Comparison of ENCODE assay signal across 1 cellular context in the genomic region with DNA sequence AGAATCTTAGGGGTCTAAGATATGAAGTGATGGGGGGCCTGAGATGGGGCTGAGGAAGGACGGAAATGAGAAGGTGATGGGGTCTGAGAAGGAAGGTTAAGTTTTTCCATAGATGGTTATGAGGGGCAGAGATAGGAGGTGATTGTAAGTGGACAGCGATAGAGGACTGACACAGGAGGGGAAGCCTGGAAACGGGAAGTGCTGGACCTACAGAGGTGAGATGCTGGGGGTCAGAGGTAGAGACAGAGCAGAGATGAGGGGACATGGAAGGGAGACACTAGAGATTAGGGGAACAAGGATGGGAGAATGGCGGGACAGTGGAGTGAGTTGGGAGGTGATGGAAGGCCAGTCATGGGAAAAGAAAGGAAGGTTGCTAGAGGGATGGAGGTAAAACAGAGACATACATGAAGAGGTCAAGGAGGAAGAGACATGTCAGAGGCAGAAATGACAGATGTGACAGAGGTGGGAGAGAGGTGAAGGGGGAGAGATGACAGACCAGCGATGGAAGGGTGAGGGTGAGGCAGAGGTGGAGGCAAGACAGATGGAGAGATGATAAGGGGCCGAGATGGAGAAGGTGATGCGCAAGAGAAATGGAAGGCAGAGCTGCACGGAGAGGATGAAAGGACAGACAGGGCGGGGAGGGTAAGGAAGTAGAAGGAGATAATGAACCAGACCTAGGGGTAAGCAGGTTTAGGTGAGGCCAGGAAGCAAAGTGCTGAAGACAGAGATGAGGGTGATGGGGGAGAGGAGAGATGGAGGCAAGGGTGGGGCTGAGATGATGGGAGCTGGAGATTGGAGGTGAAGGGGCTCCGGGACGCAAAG.
TF ChIP-seq lines count a peak whose summit lies in the region.

No MANE protein-coding gene starts in this region.

TF ChIP-seq in H1, 55 proteins besides CTCF, POLR2A, EP300 and RAD21:
- TF ChIP-seq JUN (IDR thresholded peaks at IDR 0.05; ENCODE audit: low read depth, low read length) (no peak), EZH2 (IDR thresholded peaks at IDR 0.05; ENCODE audit: low read depth, low read length, severe bottlenecking) (peak; percentile 83), SRF (IDR thresholded peaks at IDR 0.05; ENCODE audit: low read depth, low read length) (no peak)
